1 cellular context compared by ENCODE assay signal in genomic region chr7:130904031-130904757, GRCh38.
TF ChIP-seq lines count a peak whose summit lies in the region.

No MANE protein-coding gene starts in this region.

TF ChIP-seq in IMR-90, 13 proteins besides CTCF, POLR2A, EP300 and RAD21 (continued from another document):
- TF ChIP-seq NFE2L2 (IDR thresholded peaks at IDR 0.05; ENCODE audit: low read depth, low read length) (no peak; the same call in 1 of the 2 replicates), MXI1 (IDR thresholded peaks at IDR 0.05; ENCODE audit: borderline replicate concordance, low read depth, low read length) (no peak), CHD1 (IDR thresholded peaks at IDR 0.05; ENCODE audit: low read depth, low read length) (no peak), MAZ (IDR thresholded peaks at IDR 0.05; ENCODE audit: borderline replicate concordance, low read depth, low read length) (no peak)
